Comparison of ENCODE assay signal across 9 cellular contexts in the genomic region with DNA sequence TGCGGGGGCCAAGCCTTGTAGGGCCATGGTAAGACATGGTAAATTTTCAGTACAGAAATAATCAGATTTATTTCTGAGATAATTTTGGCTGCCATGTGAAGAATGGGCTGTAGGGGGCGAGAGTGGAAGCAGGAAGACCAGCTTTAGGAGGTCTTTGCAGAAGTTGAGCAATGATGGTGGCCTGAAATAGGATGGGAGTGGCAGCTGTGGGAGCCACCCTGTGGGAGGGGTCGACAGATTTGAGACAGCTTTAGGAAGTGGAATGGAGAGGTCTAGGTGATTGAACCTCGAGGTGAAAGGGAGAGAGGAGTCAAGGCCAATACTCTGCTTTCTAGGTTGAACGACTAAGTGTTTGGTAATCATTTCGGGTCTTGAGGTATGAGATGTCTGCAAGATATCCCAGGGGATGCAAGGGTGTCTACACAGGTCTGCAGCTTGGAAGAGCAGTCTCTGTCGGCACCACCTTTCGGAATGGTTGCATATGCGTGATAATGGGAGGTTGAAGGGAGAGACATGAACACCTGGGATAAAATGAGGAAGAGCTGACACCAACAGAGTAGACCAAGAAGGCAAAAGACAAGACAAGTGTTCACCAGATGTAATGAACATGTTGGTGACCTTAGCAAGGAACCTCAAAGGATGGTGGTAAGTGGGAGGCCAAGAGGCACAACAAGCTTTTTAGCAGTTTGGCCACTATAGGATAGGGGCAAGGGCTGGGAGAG. TPM values are rescaled to one million over a fixed set of nuclear protein-coding genes. Genes with fewer than 3 reads are reported as not detected.
A peak's percentile ranks its signal among the peaks of the same experiment; 100 is the strongest.
DNase-seq lines count a peak whose midpoint lies in the region; ATAC-seq and TF ChIP-seq lines count a peak whose summit lies in the region.
"Had no signal": no experiment of that assay in that cellular context is flagged by ENCODE, and none has a peak within 500 bp of the region (broad histone marks: within the 10 kb centered on the region; RNA-seq: fewer than 3 reads in every experiment).

No MANE protein-coding gene starts in this region.

- H3K4me1 ChIP-seq in foreskin keratinocyte: peaks cover 33% of the 10 kb centered on the region

- TF ChIP-seq CTCF in foreskin keratinocyte (conservative IDR thresholded peaks at IDR 0.05): peak; percentile 66

- peaks cover 39% of the 10 kb centered on the region for H3K36me3 Mint-ChIP-seq in activated T-cell treated with anti-CD3 and anti-CD28 coated beads, Interleukin-2, amount 50 U/mL, for 24 hours (ENCODE audit: low read depth)

- peak overlapping the region; percentile 76 for H3K27ac Mint-ChIP-seq in activated T-cell treated with anti-CD3 and anti-CD28 coated beads, Interleukin-2, amount 50 U/mL, for 24 hours

- DNase-seq in CD1c-positive myeloid dendritic cell (ENCODE audit: extremely low spot score): peak; percentile 70
- DNase-seq in GM19238 (ENCODE audit: insufficient read length, low spot score): peak; percentile 51
- peak; percentile 94 for DNase-seq in NOMO-1 treated with DMSO at 0.1 percent for 48 hours (lab: John Stamatoyannopoulos, UW; ENCODE audit: unreplicated experiment)
- peak; percentile 63 for DNase-seq in activated T-cell treated with anti-CD3 and anti-CD28 coated beads, Interleukin-2, amount 50 U/mL, for 24 hours
- DNase-seq in foreskin keratinocyte: no peak
- peak; percentile 39 for DNase-seq in stimulated activated CD8-positive, alpha-beta memory T cell treated with anti-CD3 and anti-CD28 coated beads, Interleukin-4, amount 100 ng/mL, for 24 hours (ENCODE audit: low read depth)
- no peak for DNase-seq in cerebellar nuclear complex (lab: John Stamatoyannopoulos, UW)

- H3K27me3 ChIP-seq in foreskin keratinocyte: no peaks in the 10 kb centered on the region

- no peak overlapping the region for H3K4me3 Mint-ChIP-seq in activated T-cell treated with anti-CD3 and anti-CD28 coated beads, Interleukin-2, amount 50 U/mL, for 24 hours

- H3K27me3 Mint-ChIP-seq in activated T-cell treated with anti-CD3 and anti-CD28 coated beads, Interleukin-2, amount 50 U/mL, for 24 hours: no peaks in the 10 kb centered on the region

- no peaks in the 10 kb centered on the region for H3K9me3 Mint-ChIP-seq in activated T-cell treated with anti-CD3 and anti-CD28 coated beads, Interleukin-2, amount 50 U/mL, for 24 hours

- H3K4me1 Mint-ChIP-seq in activated T-cell treated with anti-CD3 and anti-CD28 coated beads, Interleukin-2, amount 50 U/mL, for 24 hours (ENCODE audit: low read depth): peaks cover 46% of the 10 kb centered on the region

- ATAC-seq in foreskin keratinocyte (no peak), HG02884 (IDR thresholded peaks at IDR 0.05; ENCODE audit: unreplicated experiment) (no peak)

- H3K27ac ChIP-seq in foreskin keratinocyte: no peak overlapping the region

RNA-seq across cellular contexts. Expression of a gene that starts 4.2 kb away (rescaled TPM):
- total RNA-seq in foreskin keratinocyte: 43.5 and 45.3 TPM in 2 replicates
- 26.6 and 28.7 TPM in 2 replicates for polyA plus RNA-seq in foreskin keratinocyte

RNA-seq across cellular contexts. Expression of a gene that starts 15.6 kb away (rescaled TPM):
- total RNA-seq in foreskin keratinocyte: 49.8 and 56.0 TPM in 2 replicates
- 28.8 and 32.1 TPM in 2 replicates for polyA plus RNA-seq in foreskin keratinocyte

RNA-seq across cellular contexts. Expression of a gene that starts 17.1 kb away (rescaled TPM):
- total RNA-seq in foreskin keratinocyte: 20.3 and 20.4 TPM in 2 replicates
- polyA plus RNA-seq in foreskin keratinocyte: 23.7 and 25.7 TPM in 2 replicates

RNA-seq across cellular contexts. Expression of a gene that starts 33.4 kb away (rescaled TPM):
- total RNA-seq in foreskin keratinocyte: not detected in 2 replicates
- not detected in 2 replicates for polyA plus RNA-seq in foreskin keratinocyte
- total RNA-seq: T-helper 1 cell treated with Interleukin-12 subunit alpha and Interleukin-12 subunit beta and Interleukin-4 antibody, amounts not matched to agents 30 ng/mL and 1 ng/mL, for 36 hours had no signal

Comparison
In these comparisons a context has a peak if more than half of its experiments do, and no peak if none do; other contexts are left out.
1. DNase-seq: peak in CD1c-positive myeloid dendritic cell (single experiment), GM19238 (single experiment), NOMO-1 treated with DMSO at 0.1 percent for 48 hours (single experiment), activated T-cell treated with anti-CD3 and anti-CD28 coated beads, Interleukin-2, amount 50 U/mL, for 24 hours (single experiment) and stimulated activated CD8-positive, alpha-beta memory T cell treated with anti-CD3 and anti-CD28 coated beads, Interleukin-4, amount 100 ng/mL, for 24 hours (single experiment); none in foreskin keratinocyte (0 of 2) and cerebellar nuclear complex (0 of 2).